In genomic region chr1:117930484-117930883, GRCh38 we compare ENCODE assay signal across 8 cellular contexts. TPM values are rescaled to one million over a fixed set of nuclear protein-coding genes. Genes with fewer than 3 reads are reported as not detected.
A peak's percentile ranks its signal among the peaks of the same experiment; 100 is the strongest.
DNase-seq lines count a peak whose midpoint lies in the region; ATAC-seq and TF ChIP-seq lines count a peak whose summit lies in the region.

No MANE protein-coding gene starts in this region.

- H3K36me3 ChIP-seq in OCI-LY7 (ENCODE audit: insufficient read depth, low read length): peaks cover 27% of the 10 kb centered on the region
- no peaks in the 10 kb centered on the region for H3K36me3 ChIP-seq in ovary

- H3K9me3 ChIP-seq in OCI-LY7 (ENCODE audit: low read length) (no peaks in the 10 kb centered on the region), ovary (no peaks in the 10 kb centered on the region)

- DNase-seq in GM12865 (ENCODE audit: low read depth): no peak
- DNase-seq in OCI-LY7 (ENCODE audit: low spot score): no peak
- no peak for DNase-seq in epithelial cell of prostate (ENCODE audit: low read depth, low spot score)
- DNase-seq in ovary: no peak
- no peak for DNase-seq in ureter (ENCODE audit: low spot score)
- DNase-seq in NK-92 treated with Interleukin-12 subunit alpha and Interleukin-12 subunit beta, amount 100 ng/mL, for 24 hours (lab: John Stamatoyannopoulos, UW): no peak
- DNase-seq in NCI-H2029 (lab: John Stamatoyannopoulos, UW): no peak

- no peak for ATAC-seq in HG03280 (IDR thresholded peaks at IDR 0.05; ENCODE audit: unreplicated experiment)

- intact Hi-C loops in OCI-LY7 (cut with micrococcal nuclease; ENCODE audit: unreplicated experiment) (no loop called here), ovary (cut with DNase I) (no loop called here)

- peak overlapping the region; percentile 74 for H3K4me3 ChIP-seq in GM12865 (ENCODE audit: low read depth, low read length)
- H3K4me3 ChIP-seq in OCI-LY7 (ENCODE audit: low read depth, low read length, poor library complexity, severe bottlenecking): peak overlapping the region; percentile 93
- H3K4me3 ChIP-seq in ovary: peak overlapping the region; percentile 68

- no peak for TF ChIP-seq POLR2A in ovary (IDR thresholded peaks at IDR 0.05)

- peaks cover 57% of the 10 kb centered on the region for H3K79me2 ChIP-seq in OCI-LY7 (ENCODE audit: insufficient read depth, low read depth, low read length)

- H3K4me1 ChIP-seq in OCI-LY7 (ENCODE audit: insufficient read depth, low read length, poor library complexity, severe bottlenecking) (peaks cover 24% of the 10 kb centered on the region), ovary (ENCODE audit: insufficient read depth) (peaks cover 11% of the 10 kb centered on the region)

- BruUV-seq in OCI-LY7 (replicated peaks; lab: Mats Ljungman, UMichigan): no TSS peak

- TF ChIP-seq CTCF in GM12865 (IDR thresholded peaks at IDR 0.05; ENCODE audit: insufficient read depth, low read depth, low read length, missing control alignments) (no peak), OCI-LY7 (conservative IDR thresholded peaks at IDR 0.05; ENCODE audit: low read length) (no peak), ovary (IDR thresholded peaks at IDR 0.05) (no peak)

- H3K27ac ChIP-seq in OCI-LY7 (ENCODE audit: low read depth, low read length, poor library complexity, severe bottlenecking) (peak overlapping the region; percentile 51), epithelial cell of prostate (peak overlapping the region; percentile 78), ovary (no peak overlapping the region)

- CTCF ChIA-PET in OCI-LY7 (lab: Charles Lee; ENCODE audit: unreplicated experiment): no interaction called here

- H4K20me1 ChIP-seq in OCI-LY7 (ENCODE audit: insufficient read depth, low read length): peaks cover 18% of the 10 kb centered on the region; the same call in 1 of the 2 replicates

- no peaks in the 10 kb centered on the region for H3K9me2 ChIP-seq in OCI-LY7 (ENCODE audit: insufficient read depth, low read length)

- H2AFZ ChIP-seq in OCI-LY7 (ENCODE audit: low read length): peak overlapping the region; percentile 91

- peak overlapping the region; percentile 97 for H3K4me2 ChIP-seq in OCI-LY7 (ENCODE audit: low read length)

- H3K27me3 ChIP-seq in ovary: no peaks in the 10 kb centered on the region

- TF ChIP-seq EP300 in ovary (IDR thresholded peaks at IDR 0.05): no peak

- WGBS in ovary, 3 donors: 1 to 2% (median 2%) methylated on average over 6 of the region's 6 CpGs

- POLR2A ChIA-PET in OCI-LY7 (lab: Charles Lee): interaction anchor here (0.9 to 1.2 kb wide), 2 partner anchors 11 to 34 kb away, joined by 3 read pairs; no protein-coding TSS in a partner anchor

RNA-seq across cellular contexts. Expression of gene WDR3, which starts 0.9 kb away (rescaled TPM):
- total RNA-seq in OCI-LY7 (2014; rRNA removed; shearing (Covaris generic)): 23.1 and 39.9 TPM in 2 replicates
- 28.1 and 31.4 TPM in 2 replicates for total RNA-seq in OCI-LY7 (2022)
- 10 to 100 TPM in 5 of 7 donors, 1 to 10 TPM in 2; 3.6 to 27.5 (median 20.8) TPM for total RNA-seq in ovary
- 10 to 100 TPM in 1 of 2 donors, 1 to 10 TPM in 1; 4.8 to 29.1 TPM for polyA plus RNA-seq in ovary
- 31.6 TPM for total RNA-seq in ureter

RNA-seq across cellular contexts. Expression of gene GDAP2, which starts 1.1 kb away (rescaled TPM):
- total RNA-seq in OCI-LY7 (2014; rRNA removed; shearing (Covaris generic)): 13.9 and 14.9 TPM in 2 replicates
- total RNA-seq in OCI-LY7 (2022) (21.7 and 26.8 TPM in 2 replicates), ovary (10 to 100 TPM; 12.6 to 29.8 (median 21.2) TPM), ureter (37.7 TPM)
- polyA plus RNA-seq in ovary: 10 to 100 TPM in 1 of 2 donors, 1 to 10 TPM in 1; 2.4 to 12.2 TPM

Comparison
In these comparisons a context has a peak if more than half of its experiments do, and no peak if none do; other contexts are left out.
1. H3K27ac ChIP-seq: peak in OCI-LY7 (single experiment) and epithelial cell of prostate (single experiment); none in ovary (0 of 2).
2. Peak in every context shown above with its lines, with median percentiles within 50 percentile points of each other: H3K4me3 ChIP-seq.